Comparison of ENCODE assay signal across 1 cellular context in genomic region chr5:140143521-140144258, GRCh38.
TF ChIP-seq lines count a peak whose summit lies in the region.

No MANE protein-coding gene starts in this region.

TF ChIP-seq in IMR-90, 13 proteins besides CTCF, POLR2A, EP300 and RAD21 (continued from another document):
- TF ChIP-seq CEBPB (IDR thresholded peaks at IDR 0.05; ENCODE audit: low read depth, low read length), result no peak
- no peak for TF ChIP-seq NFE2L2 (IDR thresholded peaks at IDR 0.05; ENCODE audit: low read depth, low read length)
- no peak for TF ChIP-seq MXI1 (IDR thresholded peaks at IDR 0.05; ENCODE audit: borderline replicate concordance, low read depth, low read length)
- TF ChIP-seq, protein P1, sequence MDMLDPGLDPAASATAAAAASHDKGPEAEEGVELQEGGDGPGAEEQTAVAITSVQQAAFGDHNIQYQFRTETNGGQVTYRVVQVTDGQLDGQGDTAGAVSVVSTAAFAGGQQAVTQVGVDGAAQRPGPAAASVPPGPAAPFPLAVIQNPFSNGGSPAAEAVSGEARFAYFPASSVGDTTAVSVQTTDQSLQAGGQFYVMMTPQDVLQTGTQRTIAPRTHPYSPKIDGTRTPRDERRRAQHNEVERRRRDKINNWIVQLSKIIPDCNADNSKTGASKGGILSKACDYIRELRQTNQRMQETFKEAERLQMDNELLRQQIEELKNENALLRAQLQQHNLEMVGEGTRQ (IDR thresholded peaks at IDR 0.05; ENCODE audit: low read depth, low read length), result no peak
- no peak for TF ChIP-seq FOS (IDR thresholded peaks at IDR 0.05; ENCODE audit: low read depth, low read length)
- no peak for TF ChIP-seq ELK1 (IDR thresholded peaks at IDR 0.05; ENCODE audit: borderline replicate concordance, low read depth, low read length)
- no peak for TF ChIP-seq RFX5 (IDR thresholded peaks at IDR 0.05; ENCODE audit: low read depth, low read length)
- no peak for TF ChIP-seq CHD1 (IDR thresholded peaks at IDR 0.05; ENCODE audit: low read depth, low read length)
- TF ChIP-seq MAZ (IDR thresholded peaks at IDR 0.05; ENCODE audit: borderline replicate concordance, low read depth, low read length), result no peak
